ENCODE assay signal across 14 cellular contexts in the genomic region with DNA sequence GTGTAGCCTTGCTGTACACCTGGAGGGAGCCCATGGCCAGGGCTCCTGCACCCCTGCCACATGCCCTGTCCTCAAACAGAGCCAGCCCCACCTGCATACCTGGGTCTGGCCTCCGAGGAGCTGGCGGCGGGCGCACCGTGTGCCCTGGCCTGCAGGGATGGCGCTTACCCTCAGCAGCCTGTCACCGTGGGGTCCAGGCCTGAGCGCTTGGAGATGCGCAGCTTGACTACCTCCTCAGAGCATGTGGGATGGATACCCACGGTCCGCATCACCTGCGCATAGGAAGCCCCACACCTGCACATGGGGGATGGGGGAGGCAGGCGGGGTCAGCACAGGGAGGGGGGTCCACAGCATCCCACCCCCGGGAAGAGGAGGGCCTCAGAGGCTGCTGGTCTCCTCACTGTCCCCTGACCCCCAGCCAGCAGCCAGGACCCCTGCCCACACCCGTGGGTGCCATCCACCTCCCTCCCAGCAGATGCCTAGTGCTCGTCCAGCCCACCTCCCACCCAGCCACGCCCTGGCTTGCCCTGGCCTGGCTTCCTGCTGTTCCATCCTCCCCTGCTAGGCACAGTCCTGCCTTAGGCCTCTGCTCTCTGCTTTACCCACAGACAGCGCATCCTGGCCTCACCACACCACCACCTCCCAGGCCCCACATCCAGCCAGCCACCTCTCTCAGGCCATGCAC. TPM values are rescaled to one million over a fixed set of nuclear protein-coding genes. Genes with fewer than 3 reads are reported as not detected.
DNase-seq lines count a peak whose midpoint lies in the region; ATAC-seq, FAIRE-seq and TF ChIP-seq lines count a peak whose summit lies in the region.
"Had no signal": no experiment of that assay in that cellular context is flagged by ENCODE, and none has a peak within 500 bp of the region (broad histone marks: within the 10 kb centered on the region; RNA-seq: fewer than 3 reads in every experiment).

No MANE protein-coding gene starts in this region.

- H3K36me3 Mint-ChIP-seq in activated naive CD4-positive, alpha-beta T cell treated with anti-CD3 and anti-CD28 coated beads for 36 hours (ENCODE audit: low read depth) = peaks cover 2% of the 10 kb centered on the region
- no peaks in the 10 kb centered on the region for H3K36me3 Mint-ChIP-seq in T-helper 17 cell (ENCODE audit: low read depth)
- H3K36me3 Mint-ChIP-seq: activated naive CD4-positive, alpha-beta T cell treated with anti-CD3 and anti-CD28 coated beads, Interleukin-2, amount 50 U/mL, for 72 hours had no signal

- H3K9me3 ChIP-seq in T-helper 17 cell (ENCODE audit: control insufficient read depth, low read length, poor library complexity, severe bottlenecking) (no peaks in the 10 kb centered on the region), kidney (ENCODE audit: control insufficient read depth in 1 of 2, low read length in 2 of 2) (no peaks in the 10 kb centered on the region), thyroid gland (no peaks in the 10 kb centered on the region)

- H3K27ac ChIP-seq in kidney (ENCODE audit: low read depth in 2 of 2, low read length in 2 of 2) (no peak overlapping the region), thyroid gland (no peak overlapping the region)

- no peak for FAIRE-seq in kidney (lab: Jason Lieb, UNC)

- no peaks in the 10 kb centered on the region for H3K9me3 Mint-ChIP-seq in activated naive CD4-positive, alpha-beta T cell treated with anti-CD3 and anti-CD28 coated beads for 36 hours
- H3K9me3 Mint-ChIP-seq: activated naive CD4-positive, alpha-beta T cell treated with anti-CD3 and anti-CD28 coated beads, Interleukin-2, amount 50 U/mL, for 72 hours had no signal

- CTCF ChIA-PET in activated naive CD4-positive, alpha-beta T cell treated with anti-CD3 and anti-CD28 coated beads for 36 hours (lab: Charles Lee) = no interaction called here

- no peak overlapping the region for H3K4me3 ChIP-seq in kidney (ENCODE audit: low read length in 2 of 2)
- no peak overlapping the region for H3K4me3 ChIP-seq in thyroid gland (replicated peaks in 1 of 3)

- H3K27me3 Mint-ChIP-seq in activated naive CD4-positive, alpha-beta T cell treated with anti-CD3 and anti-CD28 coated beads for 36 hours (ENCODE audit: low read depth) = no peaks in the 10 kb centered on the region
- no peaks in the 10 kb centered on the region for H3K27me3 Mint-ChIP-seq in T-helper 17 cell

- intact Hi-C loops in activated naive CD4-positive, alpha-beta T cell treated with anti-CD3 and anti-CD28 coated beads for 36 hours (cut with micrococcal nuclease) = no loop called here
- intact Hi-C loops in kidney (cut with DNase I) (no loop called here), thyroid gland (cut with DNase I) (no loop called here)

- no peaks in the 10 kb centered on the region for H3K27me3 ChIP-seq in thyroid gland

- H3K4me1 Mint-ChIP-seq in activated naive CD4-positive, alpha-beta T cell treated with anti-CD3 and anti-CD28 coated beads for 36 hours (ENCODE audit: low read depth) = peaks cover 11% of the 10 kb centered on the region
- peaks cover 9% of the 10 kb centered on the region for H3K4me1 Mint-ChIP-seq in T-helper 17 cell

- no peak for TF ChIP-seq POLR2A in thyroid gland (IDR thresholded peaks at IDR 0.05)

- TF ChIP-seq CTCF in kidney (IDR thresholded peaks at IDR 0.05; ENCODE audit: borderline replicate concordance, extremely low read depth, insufficient read depth) (no peak), thyroid gland (IDR thresholded peaks at IDR 0.05) (no peak)

- H3K4me3 Mint-ChIP-seq in activated naive CD4-positive, alpha-beta T cell treated with anti-CD3 and anti-CD28 coated beads for 36 hours = no peak overlapping the region
- H3K4me3 Mint-ChIP-seq in T-helper 17 cell = no peak overlapping the region

- peaks cover 0 to 8% of the 10 kb centered on the region in 2 donors for H3K4me1 ChIP-seq in kidney (ENCODE audit: control insufficient read depth in 1 of 2, insufficient read depth in 1 of 2, low read depth in 1 of 2, low read length in 2 of 2)
- peaks cover 25 to 31% of the 10 kb centered on the region in 2 donors for H3K4me1 ChIP-seq in thyroid gland

- 91 to 95% methylated on average over 6 to 14 of the region's 18 CpGs for WGBS in thyroid gland, 2 donors

- ATAC-seq in T-helper 17 cell = no peak
- ATAC-seq in GM18907 (IDR thresholded peaks at IDR 0.05; ENCODE audit: unreplicated experiment) = no peak
- ATAC-seq: activated naive CD4-positive, alpha-beta T cell treated with anti-CD3 and anti-CD28 coated beads, Interleukin-2, amount 50 U/mL, for 72 hours; esophagus mucosa had no signal

- no peaks in the 10 kb centered on the region for H3K36me3 ChIP-seq in kidney (ENCODE audit: control insufficient read depth in 1 of 2, insufficient read depth in 2 of 2, low read length in 2 of 2)
- no peaks in the 10 kb centered on the region for H3K36me3 ChIP-seq in thyroid gland

- no peak overlapping the region for H3K9ac ChIP-seq in kidney (ENCODE audit: low read length in 2 of 2)

- DNase-seq in activated naive CD4-positive, alpha-beta T cell treated with anti-CD3 and anti-CD28 coated beads for 36 hours = peak; percentile 2
- no peak for DNase-seq in activated naive CD4-positive, alpha-beta T cell treated with Interleukin-2 at 50 U/mL for 16 hours
- DNase-seq in T-helper 17 cell (peak; percentile 2 to 7 (median 6)), kidney (peak; percentile 68), thyroid gland (peak; percentile 0 to 2), NCI-H446 treated with DMSO at 0.1 percent for 48 hours (lab: John Stamatoyannopoulos, UW) (no peak), hippocampal formation (lab: John Stamatoyannopoulos, UW) (no peak)
- DNase-seq: activated CD4-positive, alpha-beta T cell treated with anti-CD3 and anti-CD28 coated beads, Interleukin-2, amount 50 U/mL, for 48 hours; cerebellar nuclear complex; NCI-H1930; RPMI8226 had no signal

- H3K27ac Mint-ChIP-seq in activated naive CD4-positive, alpha-beta T cell treated with anti-CD3 and anti-CD28 coated beads for 36 hours = peak overlapping the region; percentile 30
- H3K27ac Mint-ChIP-seq in T-helper 17 cell = no peak overlapping the region

RNA-seq across cellular contexts. Expression of gene GNB1L, which starts 22.4 kb away (rescaled TPM):
- 1 to 10 TPM; 8.8 to 9.8 TPM for total RNA-seq in activated naive CD4-positive, alpha-beta T cell treated with anti-CD3 and anti-CD28 coated beads for 36 hours
- total RNA-seq in T-helper 17 cell (1 to 10 TPM; 5.0 to 6.2 TPM), kidney (4.4 TPM), thyroid gland (1 to 10 TPM; 1.8 to 5.1 (median 4.5) TPM)
- 4.0 TPM for polyA plus RNA-seq in kidney (ENCODE audit: insufficient read depth, low read depth, low replicate concordance)

RNA-seq across cellular contexts. Expression of gene RTL10, which starts 22.4 kb away (rescaled TPM):
- 10 to 100 TPM; 10.9 to 11.9 TPM for total RNA-seq in activated naive CD4-positive, alpha-beta T cell treated with anti-CD3 and anti-CD28 coated beads for 36 hours
- 10 to 100 TPM; 12.4 to 13.1 TPM for total RNA-seq in T-helper 17 cell
- 16.7 TPM for total RNA-seq in kidney
- 8.8 TPM for polyA plus RNA-seq in kidney (ENCODE audit: insufficient read depth, low read depth, low replicate concordance)
- total RNA-seq in thyroid gland = 10 to 100 TPM; 18.1 to 26.4 (median 23.7) TPM

Comparison
In these comparisons a context has a peak if more than half of its experiments do, and no peak if none do; other contexts are left out.
1. DNase-seq: peak in activated naive CD4-positive, alpha-beta T cell treated with anti-CD3 and anti-CD28 coated beads for 36 hours (single experiment), T-helper 17 cell (3 of 3), kidney (single experiment) and thyroid gland (2 of 2); none in activated naive CD4-positive, alpha-beta T cell treated with Interleukin-2 at 50 U/mL for 16 hours (single experiment), NCI-H446 treated with DMSO at 0.1 percent for 48 hours (single experiment) and hippocampal formation (0 of 2).